In the genomic region with DNA sequence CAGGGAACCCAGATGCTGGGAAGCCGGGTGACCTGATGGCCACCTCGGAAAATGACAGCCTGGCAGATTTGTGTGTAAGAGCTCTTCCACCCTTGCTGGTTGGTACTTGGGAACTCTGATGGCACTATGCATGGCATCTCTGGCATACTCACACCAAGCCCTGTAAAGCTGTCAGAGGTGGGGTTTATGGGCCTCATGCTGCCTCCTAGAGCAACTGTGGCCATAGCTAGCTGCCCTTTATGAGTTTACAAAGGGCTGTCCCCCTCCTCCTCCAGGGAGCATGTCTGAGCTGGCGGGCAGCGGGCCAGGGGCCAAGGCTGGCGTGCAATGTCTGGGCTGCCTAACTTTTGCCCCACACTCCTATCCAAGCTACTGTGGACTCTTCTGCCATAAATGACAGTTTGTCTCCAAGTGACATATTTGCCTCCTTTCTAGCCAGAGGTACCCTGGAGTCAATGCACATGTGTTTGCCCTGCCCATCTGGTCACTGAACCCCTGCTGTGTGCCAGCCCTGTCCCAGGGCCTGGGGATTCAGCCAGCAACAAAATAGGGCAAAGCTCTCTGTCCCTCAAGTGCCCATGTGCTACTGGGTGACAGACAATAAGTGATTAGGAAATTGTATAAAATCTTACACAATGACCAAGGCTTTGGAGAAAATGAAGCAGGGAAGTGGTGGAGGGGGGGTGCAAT, we compare ENCODE assay signal across 3 cellular contexts. TPM values are rescaled to one million over a fixed set of nuclear protein-coding genes. Genes with fewer than 3 reads are reported as not detected.
"Had no signal": no experiment of that assay in that cellular context is flagged by ENCODE, and none has a peak within 500 bp of the region (broad histone marks: within the 10 kb centered on the region; RNA-seq: fewer than 3 reads in every experiment).

No MANE protein-coding gene starts in this region.

RNA-seq across cellular contexts. Expression of a gene that starts 15.8 kb away (rescaled TPM):
- total RNA-seq: osteocyte, smooth muscle cell, vagina had no signal
- polyA plus RNA-seq: smooth muscle cell had no signal
